ENCODE assay signal across 14 cellular contexts in the genomic region with DNA sequence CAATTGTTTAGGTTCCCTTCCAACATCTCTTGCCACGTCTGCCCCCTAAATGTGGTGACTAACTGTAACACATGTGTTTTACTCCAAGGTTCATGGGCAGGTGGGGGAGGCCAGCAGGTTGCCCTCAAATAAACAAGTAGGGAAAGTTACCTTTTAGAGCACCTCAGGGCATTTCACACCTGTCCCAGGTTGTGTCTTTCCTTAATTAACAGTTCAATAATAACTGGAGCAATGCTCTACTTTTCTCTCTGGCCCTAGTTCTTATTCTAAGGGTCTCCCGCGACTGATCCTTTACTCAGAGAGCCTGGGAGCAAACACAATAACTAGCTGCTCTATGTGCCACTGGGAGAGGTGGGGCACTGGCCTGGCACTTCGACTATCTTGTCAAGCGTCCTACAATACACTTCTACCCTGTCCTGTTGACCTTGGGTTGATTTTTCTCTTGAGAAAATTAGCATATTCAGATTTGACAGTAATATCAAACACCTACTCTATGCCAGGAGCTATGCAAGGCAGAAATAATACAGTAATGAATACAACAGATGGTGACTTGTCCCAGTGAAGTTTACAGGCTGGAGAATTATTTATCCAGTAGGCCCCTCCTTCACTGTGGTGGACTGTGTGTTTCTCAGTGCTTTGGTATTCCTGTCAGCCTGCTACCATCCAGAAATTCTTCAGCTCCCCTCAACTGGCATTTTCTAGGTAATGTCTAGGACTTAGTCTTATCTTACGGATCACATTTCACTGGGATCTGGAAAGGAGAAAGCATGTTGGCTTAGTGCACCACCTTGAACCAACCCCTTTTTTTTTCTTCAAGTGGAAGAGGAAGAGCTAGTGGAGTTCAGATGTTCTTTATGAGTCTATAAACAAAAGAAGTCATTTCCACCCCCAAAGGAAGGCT.
DNase-seq lines count a peak whose midpoint lies in the region; ATAC-seq lines count a peak whose summit lies in the region.
"Had no signal": no experiment of that assay in that cellular context is flagged by ENCODE, and none has a peak within 500 bp of the region (broad histone marks: within the 10 kb centered on the region; RNA-seq: fewer than 3 reads in every experiment).

No MANE protein-coding gene starts in this region.

- H3K27me3 Mint-ChIP-seq in activated T-helper 1 cell treated with anti-CD3 and anti-CD28 coated beads, Interleukin-12 subunit alpha, Interleukin-12 subunit beta, Interleukin-2, Interleukin-4 antibody, amounts not matched to agents 30 ng/mL and 10 ng/mL and 1 ng/mL, durations not matched to agents 14 hours and 24 hours and 36 hours (ENCODE audit: insufficient read depth), result no peaks in the 10 kb centered on the region
- H3K27me3 Mint-ChIP-seq: activated B cell treated with CpG ODN at 0.5 μM for 24 hours had no signal

- ATAC-seq in Right ventricle myocardium inferior, result peak; percentile 23
- ATAC-seq in left ventricle myocardium superior, result peak; percentile 64
- no peak for ATAC-seq in GM19351 (IDR thresholded peaks at IDR 0.05; ENCODE audit: unreplicated experiment)
- ATAC-seq in HG03521 (IDR thresholded peaks at IDR 0.05; ENCODE audit: unreplicated experiment), result no peak

- peak overlapping the region; percentile 95 for H3K27ac Mint-ChIP-seq in activated T-helper 1 cell treated with anti-CD3 and anti-CD28 coated beads, Interleukin-12 subunit alpha, Interleukin-12 subunit beta, Interleukin-2, Interleukin-4 antibody, amounts not matched to agents 30 ng/mL and 10 ng/mL and 1 ng/mL, durations not matched to agents 14 hours and 24 hours and 36 hours
- H3K27ac Mint-ChIP-seq: activated B cell treated with CpG ODN at 0.5 μM for 24 hours had no signal

- peak overlapping the region; percentile 23 for H3K4me3 Mint-ChIP-seq in activated T-helper 1 cell treated with anti-CD3 and anti-CD28 coated beads, Interleukin-12 subunit alpha, Interleukin-12 subunit beta, Interleukin-2, Interleukin-4 antibody, amounts not matched to agents 30 ng/mL and 10 ng/mL and 1 ng/mL, durations not matched to agents 14 hours and 24 hours and 36 hours
- H3K4me3 Mint-ChIP-seq: activated B cell treated with CpG ODN at 0.5 μM for 24 hours had no signal

- peaks cover 35% of the 10 kb centered on the region for H3K4me1 Mint-ChIP-seq in activated T-helper 1 cell treated with anti-CD3 and anti-CD28 coated beads, Interleukin-12 subunit alpha, Interleukin-12 subunit beta, Interleukin-2, Interleukin-4 antibody, amounts not matched to agents 30 ng/mL and 10 ng/mL and 1 ng/mL, durations not matched to agents 14 hours and 24 hours and 36 hours (ENCODE audit: low read depth)
- H3K4me1 Mint-ChIP-seq: activated B cell treated with CpG ODN at 0.5 μM for 24 hours had no signal

- H3K36me3 Mint-ChIP-seq in activated T-helper 1 cell treated with anti-CD3 and anti-CD28 coated beads, Interleukin-12 subunit alpha, Interleukin-12 subunit beta, Interleukin-2, Interleukin-4 antibody, amounts not matched to agents 30 ng/mL and 10 ng/mL and 1 ng/mL, durations not matched to agents 14 hours and 24 hours and 36 hours (ENCODE audit: low read depth), result peaks cover 22% of the 10 kb centered on the region

- intact Hi-C loops in Right ventricle myocardium inferior (cut with DNase I) (no loop called here), cardiac septum (cut with DNase I) (no loop called here), left ventricle myocardium superior (cut with micrococcal nuclease) (no loop called here)
- intact Hi-C loops in activated T-helper 1 cell treated with anti-CD3 and anti-CD28 coated beads, Interleukin-12 subunit alpha, Interleukin-12 subunit beta, Interleukin-2, Interleukin-4 antibody, amounts not matched to agents 30 ng/mL and 10 ng/mL and 1 ng/mL, durations not matched to agents 14 hours and 24 hours and 36 hours (cut with micrococcal nuclease), result loop anchor here (1.0 to 10.0 kb wide), 2 partner anchors 104 to 205 kb away; a partner anchor contains a TSS

- H3K9me3 Mint-ChIP-seq in activated T-helper 1 cell treated with anti-CD3 and anti-CD28 coated beads, Interleukin-12 subunit alpha, Interleukin-12 subunit beta, Interleukin-2, Interleukin-4 antibody, amounts not matched to agents 30 ng/mL and 10 ng/mL and 1 ng/mL, durations not matched to agents 14 hours and 24 hours and 36 hours, result peaks cover 30% of the 10 kb centered on the region

- DNase-seq in Right ventricle myocardium inferior (ENCODE audit: missing footprints) (no peak), cardiac septum (ENCODE audit: low spot score) (no peak), left ventricle myocardium superior (no peak), retina (no peak), NCI-H2081 (lab: John Stamatoyannopoulos, UW) (no peak)
- no peak for DNase-seq in activated T-helper 1 cell treated with anti-CD3 and anti-CD28 coated beads, Interleukin-12 subunit alpha, Interleukin-12 subunit beta, Interleukin-2, Interleukin-4 antibody, amounts not matched to agents 30 ng/mL and 10 ng/mL and 1 ng/mL, durations not matched to agents 14 hours and 24 hours and 36 hours (ENCODE audit: low spot score)
- DNase-seq: activated B cell treated with CpG ODN at 0.5 μM for 24 hours; activated naive CD4-positive, alpha-beta T cell treated with Interleukin-2 at 50 U/mL for 16 hours; BE2C; NCI-H187; Peyer's patch; thyroid gland had no signal

Comparison
In these comparisons a context has a peak if more than half of its experiments do, and no peak if none do; other contexts are left out.
1. ATAC-seq: peak in Right ventricle myocardium inferior (single experiment) and left ventricle myocardium superior (single experiment); none in GM19351 (single experiment) and HG03521 (single experiment).